ENCODE assay signal across 1 cellular context in the genomic region with DNA sequence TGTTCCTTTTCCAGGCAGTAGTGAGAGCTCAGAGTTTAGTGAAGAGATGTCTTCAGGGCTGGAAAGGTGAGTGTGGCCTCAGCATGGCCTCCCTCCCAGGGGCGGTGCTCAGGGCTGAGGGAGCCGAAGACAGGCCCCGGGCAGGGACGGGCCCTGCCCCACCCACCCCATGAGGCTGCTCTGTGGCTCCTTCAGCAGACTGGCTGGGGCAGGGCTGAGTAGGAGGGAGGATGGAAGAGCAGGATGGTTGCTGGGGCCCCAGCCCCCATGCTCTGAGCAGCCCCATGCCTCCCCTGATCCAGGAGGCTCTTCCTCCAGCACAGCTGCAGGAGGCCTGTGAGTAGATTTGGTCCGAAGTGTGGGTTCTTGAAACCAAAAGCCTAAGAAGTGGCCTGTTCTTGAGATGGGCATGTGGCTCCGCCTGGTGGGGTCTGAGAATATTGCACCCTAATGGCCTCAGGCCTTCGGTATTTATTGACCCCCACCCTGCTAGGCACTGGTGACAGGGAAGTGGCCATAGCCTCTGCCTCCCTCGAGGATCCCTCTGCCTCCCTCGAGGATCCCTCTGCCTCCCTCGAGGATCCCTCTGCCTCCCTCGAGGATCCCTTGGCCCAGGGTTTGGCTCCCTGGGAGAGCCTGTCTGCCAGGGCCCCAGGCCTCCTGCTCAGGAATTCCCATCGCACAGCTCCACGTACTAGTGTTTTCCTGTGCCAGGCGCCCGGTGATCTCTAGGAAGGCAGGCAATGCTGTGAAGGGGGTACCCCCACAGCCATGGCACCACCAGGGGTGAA.
TF ChIP-seq lines count a peak whose summit lies in the region.

No MANE protein-coding gene starts in this region.

TF ChIP-seq in GM12878, 131 proteins besides CTCF, POLR2A, EP300 and RAD21 (continued from another document):
- TF ChIP-seq, protein P1, sequence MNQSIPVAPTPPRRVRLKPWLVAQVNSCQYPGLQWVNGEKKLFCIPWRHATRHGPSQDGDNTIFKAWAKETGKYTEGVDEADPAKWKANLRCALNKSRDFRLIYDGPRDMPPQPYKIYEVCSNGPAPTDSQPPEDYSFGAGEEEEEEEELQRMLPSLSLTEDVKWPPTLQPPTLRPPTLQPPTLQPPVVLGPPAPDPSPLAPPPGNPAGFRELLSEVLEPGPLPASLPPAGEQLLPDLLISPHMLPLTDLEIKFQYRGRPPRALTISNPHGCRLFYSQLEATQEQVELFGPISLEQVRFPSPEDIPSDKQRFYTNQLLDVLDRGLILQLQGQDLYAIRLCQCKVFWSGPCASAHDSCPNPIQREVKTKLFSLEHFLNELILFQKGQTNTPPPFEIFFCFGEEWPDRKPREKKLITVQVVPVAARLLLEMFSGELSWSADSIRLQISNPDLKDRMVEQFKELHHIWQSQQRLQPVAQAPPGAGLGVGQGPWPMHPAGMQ (IDR thresholded peaks at IDR 0.05; ENCODE audit: borderline replicate concordance): no peak
- 0 out of 2 replicates have a peak, but pooled peaks have one; percentile 32 for TF ChIP-seq ZSCAN29 (IDR thresholded peaks at IDR 0.05)
- no peak; the same call in 1 of the 2 replicates for TF ChIP-seq GATAD2B (conservative IDR thresholded peaks at IDR 0.05; ENCODE audit: low read depth)
- 0 out of 2 replicates have a peak, but pooled peaks have one; percentile 26 for TF ChIP-seq NBN (IDR thresholded peaks at IDR 0.05)
- 0 out of 2 replicates have a peak, but pooled peaks have one; percentile 50 for TF ChIP-seq ZNF217 (IDR thresholded peaks at IDR 0.05)
- TF ChIP-seq NR2F1 (conservative IDR thresholded peaks at IDR 0.05): peak; percentile 41; the same call in 1 of the 2 replicates
- TF ChIP-seq WRNIP1 (IDR thresholded peaks at IDR 0.05; ENCODE audit: borderline replicate concordance, low read depth, low read length): 0 out of 2 replicates have a peak, but pooled peaks have one; percentile 20
- peak; percentile 34 to 58; a peak in 3 of 4 replicates for TF ChIP-seq BHLHE40 (IDR thresholded peaks at IDR 0.05; ENCODE audit: borderline replicate concordance in 1 of 2, low read depth in 2 of 2, low read length in 1 of 2)
- TF ChIP-seq, protein P2, sequence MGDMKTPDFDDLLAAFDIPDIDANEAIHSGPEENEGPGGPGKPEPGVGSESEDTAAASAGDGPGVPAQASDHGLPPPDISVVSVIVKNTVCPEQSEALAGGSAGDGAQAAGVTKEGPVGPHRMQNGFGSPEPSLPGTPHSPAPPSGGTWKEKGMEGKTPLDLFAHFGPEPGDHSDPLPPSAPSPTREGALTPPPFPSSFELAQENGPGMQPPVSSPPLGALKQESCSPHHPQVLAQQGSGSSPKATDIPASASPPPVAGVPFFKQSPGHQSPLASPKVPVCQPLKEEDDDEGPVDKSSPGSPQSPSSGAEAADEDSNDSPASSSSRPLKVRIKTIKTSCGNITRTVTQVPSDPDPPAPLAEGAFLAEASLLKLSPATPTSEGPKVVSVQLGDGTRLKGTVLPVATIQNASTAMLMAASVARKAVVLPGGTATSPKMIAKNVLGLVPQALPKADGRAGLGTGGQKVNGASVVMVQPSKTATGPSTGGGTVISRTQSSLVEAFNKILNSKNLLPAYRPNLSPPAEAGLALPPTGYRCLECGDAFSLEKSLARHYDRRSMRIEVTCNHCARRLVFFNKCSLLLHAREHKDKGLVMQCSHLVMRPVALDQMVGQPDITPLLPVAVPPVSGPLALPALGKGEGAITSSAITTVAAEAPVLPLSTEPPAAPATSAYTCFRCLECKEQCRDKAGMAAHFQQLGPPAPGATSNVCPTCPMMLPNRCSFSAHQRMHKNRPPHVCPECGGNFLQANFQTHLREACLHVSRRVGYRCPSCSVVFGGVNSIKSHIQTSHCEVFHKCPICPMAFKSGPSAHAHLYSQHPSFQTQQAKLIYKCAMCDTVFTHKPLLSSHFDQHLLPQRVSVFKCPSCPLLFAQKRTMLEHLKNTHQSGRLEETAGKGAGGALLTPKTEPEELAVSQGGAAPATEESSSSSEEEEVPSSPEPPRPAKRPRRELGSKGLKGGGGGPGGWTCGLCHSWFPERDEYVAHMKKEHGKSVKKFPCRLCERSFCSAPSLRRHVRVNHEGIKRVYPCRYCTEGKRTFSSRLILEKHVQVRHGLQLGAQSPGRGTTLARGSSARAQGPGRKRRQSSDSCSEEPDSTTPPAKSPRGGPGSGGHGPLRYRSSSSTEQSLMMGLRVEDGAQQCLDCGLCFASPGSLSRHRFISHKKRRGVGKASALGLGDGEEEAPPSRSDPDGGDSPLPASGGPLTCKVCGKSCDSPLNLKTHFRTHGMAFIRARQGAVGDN (IDR thresholded peaks at IDR 0.05): peak; percentile 96
- 0 out of 2 replicates have a peak, but pooled peaks have one; percentile 44 for TF ChIP-seq HDGF (IDR thresholded peaks at IDR 0.05)
- peak; percentile 29 for TF ChIP-seq KLF5 (IDR thresholded peaks at IDR 0.05; ENCODE audit: partially characterized antibody)
- peak; percentile 58; the same call in 1 of the 2 replicates for TF ChIP-seq RUNX3 (IDR thresholded peaks at IDR 0.05; ENCODE audit: low read length)
- no peak for TF ChIP-seq TCF7 (IDR thresholded peaks at IDR 0.05; ENCODE audit: borderline replicate concordance)
- peak; percentile 28 to 36; a peak in 2 of 4 replicates for TF ChIP-seq IKZF2 (IDR thresholded peaks at IDR 0.05)
- no peak for TF ChIP-seq SPI1 (IDR thresholded peaks at IDR 0.05; ENCODE audit: borderline replicate concordance, insufficient read depth, low read depth, low read length)
- TF ChIP-seq SIX5 (IDR thresholded peaks at IDR 0.05; ENCODE audit: low read depth, low read length, severe bottlenecking): no peak
- TF ChIP-seq ATF7 (IDR thresholded peaks at IDR 0.05; ENCODE audit: low read depth): no peak
- peak; percentile 66 for TF ChIP-seq IKZF1 (conservative IDR thresholded peaks at IDR 0.05)
- TF ChIP-seq EZH2 (IDR thresholded peaks at IDR 0.05; ENCODE audit: borderline replicate concordance, control insufficient read depth, low read depth, low read length): no peak
- TF ChIP-seq LARP7 (IDR thresholded peaks at IDR 0.05): 0 out of 2 replicates have a peak, but pooled peaks have one; percentile 45
- 0 out of 2 replicates have a peak, but pooled peaks have one; percentile 50 for TF ChIP-seq IRF4 (IDR thresholded peaks at IDR 0.05; ENCODE audit: low read depth, low read length)
- peak; percentile 45; the same call in 1 of the 2 replicates for TF ChIP-seq MTA2 (IDR thresholded peaks at IDR 0.05; ENCODE audit: low read depth)
- peak; percentile 85 for TF ChIP-seq YY1 (IDR thresholded peaks at IDR 0.05; ENCODE audit: low read depth, low read length)
- TF ChIP-seq, protein P3, sequence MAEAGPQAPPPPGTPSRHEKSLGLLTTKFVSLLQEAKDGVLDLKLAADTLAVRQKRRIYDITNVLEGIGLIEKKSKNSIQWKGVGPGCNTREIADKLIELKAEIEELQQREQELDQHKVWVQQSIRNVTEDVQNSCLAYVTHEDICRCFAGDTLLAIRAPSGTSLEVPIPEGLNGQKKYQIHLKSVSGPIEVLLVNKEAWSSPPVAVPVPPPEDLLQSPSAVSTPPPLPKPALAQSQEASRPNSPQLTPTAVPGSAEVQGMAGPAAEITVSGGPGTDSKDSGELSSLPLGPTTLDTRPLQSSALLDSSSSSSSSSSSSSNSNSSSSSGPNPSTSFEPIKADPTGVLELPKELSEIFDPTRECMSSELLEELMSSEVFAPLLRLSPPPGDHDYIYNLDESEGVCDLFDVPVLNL (IDR thresholded peaks at IDR 0.05; ENCODE audit: low read depth, low read length): no peak
- peak; percentile 68; the same call in 2 of the 3 replicates for TF ChIP-seq POU2F2 (IDR thresholded peaks at IDR 0.05; ENCODE audit: borderline replicate concordance, low read depth, low read length)
- TF ChIP-seq, protein P4, sequence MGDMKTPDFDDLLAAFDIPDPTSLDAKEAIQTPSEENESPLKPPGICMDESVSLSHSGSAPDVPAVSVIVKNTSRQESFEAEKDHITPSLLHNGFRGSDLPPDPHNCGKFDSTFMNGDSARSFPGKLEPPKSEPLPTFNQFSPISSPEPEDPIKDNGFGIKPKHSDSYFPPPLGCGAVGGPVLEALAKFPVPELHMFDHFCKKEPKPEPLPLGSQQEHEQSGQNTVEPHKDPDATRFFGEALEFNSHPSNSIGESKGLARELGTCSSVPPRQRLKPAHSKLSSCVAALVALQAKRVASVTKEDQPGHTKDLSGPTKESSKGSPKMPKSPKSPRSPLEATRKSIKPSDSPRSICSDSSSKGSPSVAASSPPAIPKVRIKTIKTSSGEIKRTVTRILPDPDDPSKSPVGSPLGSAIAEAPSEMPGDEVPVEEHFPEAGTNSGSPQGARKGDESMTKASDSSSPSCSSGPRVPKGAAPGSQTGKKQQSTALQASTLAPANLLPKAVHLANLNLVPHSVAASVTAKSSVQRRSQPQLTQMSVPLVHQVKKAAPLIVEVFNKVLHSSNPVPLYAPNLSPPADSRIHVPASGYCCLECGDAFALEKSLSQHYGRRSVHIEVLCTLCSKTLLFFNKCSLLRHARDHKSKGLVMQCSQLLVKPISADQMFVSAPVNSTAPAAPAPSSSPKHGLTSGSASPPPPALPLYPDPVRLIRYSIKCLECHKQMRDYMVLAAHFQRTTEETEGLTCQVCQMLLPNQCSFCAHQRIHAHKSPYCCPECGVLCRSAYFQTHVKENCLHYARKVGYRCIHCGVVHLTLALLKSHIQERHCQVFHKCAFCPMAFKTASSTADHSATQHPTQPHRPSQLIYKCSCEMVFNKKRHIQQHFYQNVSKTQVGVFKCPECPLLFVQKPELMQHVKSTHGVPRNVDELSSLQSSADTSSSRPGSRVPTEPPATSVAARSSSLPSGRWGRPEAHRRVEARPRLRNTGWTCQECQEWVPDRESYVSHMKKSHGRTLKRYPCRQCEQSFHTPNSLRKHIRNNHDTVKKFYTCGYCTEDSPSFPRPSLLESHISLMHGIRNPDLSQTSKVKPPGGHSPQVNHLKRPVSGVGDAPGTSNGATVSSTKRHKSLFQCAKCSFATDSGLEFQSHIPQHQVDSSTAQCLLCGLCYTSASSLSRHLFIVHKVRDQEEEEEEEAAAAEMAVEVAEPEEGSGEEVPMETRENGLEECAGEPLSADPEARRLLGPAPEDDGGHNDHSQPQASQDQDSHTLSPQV (IDR thresholded peaks at IDR 0.05): peak; percentile 91
- TF ChIP-seq, protein P5, sequence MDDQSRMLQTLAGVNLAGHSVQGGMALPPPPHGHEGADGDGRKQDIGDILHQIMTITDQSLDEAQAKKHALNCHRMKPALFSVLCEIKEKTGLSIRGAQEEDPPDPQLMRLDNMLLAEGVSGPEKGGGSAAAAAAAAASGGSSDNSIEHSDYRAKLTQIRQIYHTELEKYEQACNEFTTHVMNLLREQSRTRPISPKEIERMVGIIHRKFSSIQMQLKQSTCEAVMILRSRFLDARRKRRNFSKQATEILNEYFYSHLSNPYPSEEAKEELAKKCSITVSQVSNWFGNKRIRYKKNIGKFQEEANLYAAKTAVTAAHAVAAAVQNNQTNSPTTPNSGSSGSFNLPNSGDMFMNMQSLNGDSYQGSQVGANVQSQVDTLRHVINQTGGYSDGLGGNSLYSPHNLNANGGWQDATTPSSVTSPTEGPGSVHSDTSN (IDR thresholded peaks at IDR 0.05; ENCODE audit: insufficient replicate concordance, low read depth, low read length): no peak
- no peak for TF ChIP-seq PML (IDR thresholded peaks at IDR 0.05; ENCODE audit: low read length)
- 0 out of 2 replicates have a peak, but pooled peaks have one; percentile 8 for TF ChIP-seq JUND (IDR thresholded peaks at IDR 0.05; ENCODE audit: low read depth, low read length)
- 0 out of 2 replicates have a peak, but pooled peaks have one; percentile 59 for TF ChIP-seq TCF12 (IDR thresholded peaks at IDR 0.05; ENCODE audit: low read depth, low read length)
- TF ChIP-seq NR2C2 (IDR thresholded peaks at IDR 0.05; ENCODE audit: borderline replicate concordance, control insufficient read depth, insufficient read length, low read depth): no peak
- TF ChIP-seq ZNF24 (IDR thresholded peaks at IDR 0.05): peak; percentile 51; the same call in 1 of the 2 replicates
- peak; percentile 65 for TF ChIP-seq EED (IDR thresholded peaks at IDR 0.05; ENCODE audit: low read depth)
- TF ChIP-seq, protein P6, sequence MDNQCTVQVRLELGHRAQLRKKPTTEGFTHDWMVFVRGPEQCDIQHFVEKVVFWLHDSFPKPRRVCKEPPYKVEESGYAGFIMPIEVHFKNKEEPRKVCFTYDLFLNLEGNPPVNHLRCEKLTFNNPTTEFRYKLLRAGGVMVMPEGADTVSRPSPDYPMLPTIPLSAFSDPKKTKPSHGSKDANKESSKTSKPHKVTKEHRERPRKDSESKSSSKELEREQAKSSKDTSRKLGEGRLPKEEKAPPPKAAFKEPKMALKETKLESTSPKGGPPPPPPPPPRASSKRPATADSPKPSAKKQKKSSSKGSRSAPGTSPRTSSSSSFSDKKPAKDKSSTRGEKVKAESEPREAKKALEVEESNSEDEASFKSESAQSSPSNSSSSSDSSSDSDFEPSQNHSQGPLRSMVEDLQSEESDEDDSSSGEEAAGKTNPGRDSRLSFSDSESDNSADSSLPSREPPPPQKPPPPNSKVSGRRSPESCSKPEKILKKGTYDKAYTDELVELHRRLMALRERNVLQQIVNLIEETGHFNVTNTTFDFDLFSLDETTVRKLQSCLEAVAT (IDR thresholded peaks at IDR 0.05): peak; percentile 86
- TF ChIP-seq MYB (IDR thresholded peaks at IDR 0.05; ENCODE audit: borderline replicate concordance, low read depth, low read length): no peak
- TF ChIP-seq DPF2 (IDR thresholded peaks at IDR 0.05): 0 out of 2 replicates have a peak, but pooled peaks have one; percentile 43
- peak; percentile 44; the same call in 1 of the 2 replicates for TF ChIP-seq TBL1XR1 (IDR thresholded peaks at IDR 0.05; ENCODE audit: low read depth, low read length)
- TF ChIP-seq PAX8 (IDR thresholded peaks at IDR 0.05): no peak
- TF ChIP-seq, protein P7, sequence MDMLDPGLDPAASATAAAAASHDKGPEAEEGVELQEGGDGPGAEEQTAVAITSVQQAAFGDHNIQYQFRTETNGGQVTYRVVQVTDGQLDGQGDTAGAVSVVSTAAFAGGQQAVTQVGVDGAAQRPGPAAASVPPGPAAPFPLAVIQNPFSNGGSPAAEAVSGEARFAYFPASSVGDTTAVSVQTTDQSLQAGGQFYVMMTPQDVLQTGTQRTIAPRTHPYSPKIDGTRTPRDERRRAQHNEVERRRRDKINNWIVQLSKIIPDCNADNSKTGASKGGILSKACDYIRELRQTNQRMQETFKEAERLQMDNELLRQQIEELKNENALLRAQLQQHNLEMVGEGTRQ (IDR thresholded peaks at IDR 0.05; ENCODE audit: borderline replicate concordance, low read depth, low read length): no peak
